17 cellular contexts compared by ENCODE assay signal in genomic region chr4:73874386-73874785, GRCh38. TPM values are rescaled to one million over a fixed set of nuclear protein-coding genes. Genes with fewer than 3 reads are reported as not detected.
"Had no signal": no experiment of that assay in that cellular context is flagged by ENCODE, and none has a peak within 500 bp of the region (broad histone marks: within the 10 kb centered on the region; RNA-seq: fewer than 3 reads in every experiment).

No MANE protein-coding gene starts in this region.

- H3K27ac Mint-ChIP-seq: dendritic cell treated with granulocyte-macrophage colony-stimulating factor and Interleukin-4, amounts not matched to agents 40 ng/mL and 50 ng/mL, for 4 days; nephron; stimulated activated memory B cell treated with anti-CD40 and anti-IgM and Interleukin-4, amounts not matched to agents 10 μg/mL and 1 μg/mL and 100 μg/mL, for 72 hours; stimulated activated naive CD8-positive, alpha-beta T cell treated with anti-CD3 and anti-CD28 coated beads, Interleukin-15, Interleukin-2, amounts not matched to agents 100 ng/mL and 50 ng/mL, for 24 hours had no signal

- H3K27ac ChIP-seq: hepatocyte, psoas muscle, right lobe of liver, tibial artery had no signal

- H3K4me3 ChIP-seq: hepatocyte, psoas muscle, right lobe of liver, tibial artery had no signal

- H3K4me2 ChIP-seq: hepatocyte had no signal

- H3K9me3 Mint-ChIP-seq: nephron; stimulated activated memory B cell treated with anti-CD40 and anti-IgM and Interleukin-4, amounts not matched to agents 10 μg/mL and 1 μg/mL and 100 μg/mL, for 72 hours had no signal

- DNase-seq: foreskin melanocyte; head of caudate nucleus; kidney glomerular epithelial cell; mesendoderm; naive B cell; psoas muscle; retina; right lobe of liver; stimulated activated CD4-positive, alpha-beta T cell treated with anti-CD3 and anti-CD28 coated beads, Interleukin-15, amount 100 ng/mL, for 24 hours; stimulated activated CD4-positive, alpha-beta T cell treated with anti-CD3 and anti-CD28 coated beads, Interleukin-1b, Interleukin-23, amount 100 ng/mL, for 48 hours; stimulated activated CD4-positive, alpha-beta T cell treated with anti-CD3 and anti-CD28 coated beads, Interleukin-4, amount 100 ng/mL, for 24 hours; tibial artery had no signal

- H3K36me3 Mint-ChIP-seq: naive B cell; stimulated activated memory B cell treated with anti-CD40 and anti-IgM and Interleukin-4, amounts not matched to agents 10 μg/mL and 1 μg/mL and 100 μg/mL, for 72 hours had no signal

- H3K4me1 ChIP-seq: psoas muscle had no signal

- H3K36me3 ChIP-seq: right lobe of liver, tibial artery had no signal

- H3K9me3 ChIP-seq: psoas muscle, right lobe of liver, tibial artery had no signal

- H3K4me1 Mint-ChIP-seq: naive B cell; nephron; stimulated activated memory B cell treated with anti-CD40 and anti-IgM and Interleukin-4, amounts not matched to agents 10 μg/mL and 1 μg/mL and 100 μg/mL, for 72 hours had no signal

- H2AFZ ChIP-seq: hepatocyte had no signal

- H3K27me3 ChIP-seq: right lobe of liver had no signal

- H3K4me3 Mint-ChIP-seq: dendritic cell treated with granulocyte-macrophage colony-stimulating factor and Interleukin-4, amounts not matched to agents 40 ng/mL and 50 ng/mL, for 4 days; naive B cell; nephron; stimulated activated memory B cell treated with anti-CD40 and anti-IgM and Interleukin-4, amounts not matched to agents 10 μg/mL and 1 μg/mL and 100 μg/mL, for 72 hours; stimulated activated naive CD8-positive, alpha-beta T cell treated with anti-CD3 and anti-CD28 coated beads, Interleukin-15, Interleukin-2, amounts not matched to agents 100 ng/mL and 50 ng/mL, for 24 hours had no signal

RNA-seq across cellular contexts. Expression of gene PF4V1, which starts 21.3 kb away (rescaled TPM):
- polyA plus RNA-seq: hepatocyte had no signal
